Comparison of ENCODE assay signal across 11 cellular contexts in genomic region chr7:151472644-151473380, GRCh38. TPM values are rescaled to one million over a fixed set of nuclear protein-coding genes. Genes with fewer than 3 reads are reported as not detected.
DNase-seq lines count a peak whose midpoint lies in the region; ATAC-seq, FAIRE-seq and TF ChIP-seq lines count a peak whose summit lies in the region.
"Had no signal": no experiment of that assay in that cellular context is flagged by ENCODE, and none has a peak within 500 bp of the region (broad histone marks: within the 10 kb centered on the region; RNA-seq: fewer than 3 reads in every experiment).

No MANE protein-coding gene starts in this region.

- H3K4me1 Mint-ChIP-seq in natural killer cell treated with Interleukin-12 subunit alpha and Interleukin-12 subunit beta and Interleukin-15 and Interleukin-18, amount 100 ng/mL, for 72 hours (ENCODE audit: low read depth in 2 of 2): peaks cover 41 to 47% of the 10 kb centered on the region in 2 donors

- no peaks in the 10 kb centered on the region for H3K9me3 Mint-ChIP-seq in natural killer cell treated with Interleukin-12 subunit alpha and Interleukin-12 subunit beta and Interleukin-15 and Interleukin-18, amount 100 ng/mL, for 72 hours

- H3K4me3 ChIP-seq in esophagus muscularis mucosa: no peak overlapping the region
- H3K4me3 ChIP-seq: SJSA1 had no signal

- peak overlapping the region; percentile 71 for H3K4me3 Mint-ChIP-seq in natural killer cell treated with Interleukin-12 subunit alpha and Interleukin-12 subunit beta and Interleukin-15 and Interleukin-18, amount 100 ng/mL, for 72 hours

- H3K36me3 ChIP-seq in esophagus muscularis mucosa: peaks cover 22 to 60% (median 36%) of the 10 kb centered on the region in 4 donors

- H3K9me3 ChIP-seq in esophagus muscularis mucosa: no peaks in the 10 kb centered on the region
- H3K9me3 ChIP-seq: SJSA1 had no signal

- peak; percentile 37 for DNase-seq in NCI-H2029 (lab: John Stamatoyannopoulos, UW)
- DNase-seq in NCI-H2029 treated with DMSO at 0.1 percent for 48 hours (lab: John Stamatoyannopoulos, UW): no peak
- peak; percentile 65 for DNase-seq in SW480 (ENCODE audit: low spot score)
- no peak for DNase-seq in natural killer cell treated with Interleukin-12 subunit alpha and Interleukin-12 subunit beta and Interleukin-15 and Interleukin-18, amount 100 ng/mL, for 72 hours (ENCODE audit: low spot score)
- DNase-seq in esophagus muscularis mucosa (ENCODE audit: extremely low spot score): no peak
- no peak for DNase-seq in D721Med (ENCODE audit: insufficient read length, low spot score)
- no peak for DNase-seq in NCI-H1436 (lab: John Stamatoyannopoulos, UW)

- no peaks in the 10 kb centered on the region for H3K27me3 Mint-ChIP-seq in natural killer cell treated with Interleukin-12 subunit alpha and Interleukin-12 subunit beta and Interleukin-15 and Interleukin-18, amount 100 ng/mL, for 72 hours

- peaks cover 29 to 61% (median 45%) of the 10 kb centered on the region in 4 donors for H3K4me1 ChIP-seq in esophagus muscularis mucosa
- H3K4me1 ChIP-seq: SJSA1 had no signal

- 84% methylated on average over 17 of the region's 17 CpGs for WGBS in esophagus muscularis mucosa

- no peak for FAIRE-seq in D721Med (lab: Jason Lieb, UNC)

- peak overlapping the region; percentile 12 to 70 for H3K27ac Mint-ChIP-seq in natural killer cell treated with Interleukin-12 subunit alpha and Interleukin-12 subunit beta and Interleukin-15 and Interleukin-18, amount 100 ng/mL, for 72 hours

- intact Hi-C loops in esophagus muscularis mucosa (cut with DNase I): no loop called here

- ATAC-seq in HG02623 (IDR thresholded peaks at IDR 0.05; ENCODE audit: unreplicated experiment): peak; percentile 38
- no peak for ATAC-seq in natural killer cell treated with Interleukin-12 subunit alpha and Interleukin-12 subunit beta and Interleukin-15 and Interleukin-18, amount 100 ng/mL, for 72 hours

- no peak for TF ChIP-seq EP300 in esophagus muscularis mucosa (IDR thresholded peaks at IDR 0.05)

- no peak for TF ChIP-seq POLR2A in esophagus muscularis mucosa (IDR thresholded peaks at IDR 0.05; ENCODE audit: low read depth)

- H3K27ac ChIP-seq in esophagus muscularis mucosa (replicated peaks in 1 of 4): no peak overlapping the region
- H3K27ac ChIP-seq: 22Rv1, SJSA1 had no signal

- TF ChIP-seq CTCF in esophagus muscularis mucosa (IDR thresholded peaks at IDR 0.05) (no peak), D721Med (IDR thresholded peaks at IDR 0.05; ENCODE audit: insufficient read depth, missing control alignments) (no peak)

- no peaks in the 10 kb centered on the region for H3K27me3 ChIP-seq in esophagus muscularis mucosa
- H3K27me3 ChIP-seq: SJSA1 had no signal

- H3K36me3 Mint-ChIP-seq in natural killer cell treated with Interleukin-12 subunit alpha and Interleukin-12 subunit beta and Interleukin-15 and Interleukin-18, amount 100 ng/mL, for 72 hours: peaks cover 23% of the 10 kb centered on the region

RNA-seq across cellular contexts. Expression of gene CRYGN, which starts 32.9 kb away (rescaled TPM):
- total RNA-seq in natural killer cell treated with Interleukin-12 subunit alpha and Interleukin-12 subunit beta and Interleukin-15 and Interleukin-18, amount 100 ng/mL, for 72 hours: not detected
- total RNA-seq in esophagus muscularis mucosa: 1 to 10 TPM in 1 of 4 donors, under 1 TPM in 3; under 0.01 to 1.3 (median 0.25) TPM
- total RNA-seq: cerebellum, SJSA1 had no signal

RNA-seq across cellular contexts. Expression of gene RHEB, which starts 46.9 kb away (rescaled TPM):
- total RNA-seq in natural killer cell treated with Interleukin-12 subunit alpha and Interleukin-12 subunit beta and Interleukin-15 and Interleukin-18, amount 100 ng/mL, for 72 hours: 10 to 100 TPM; 45.4 to 55.8 TPM
- total RNA-seq in esophagus muscularis mucosa: 100 to 1,000 TPM in 3 of 4 donors, 10 to 100 TPM in 1; 98.5 to 187 (median 163) TPM

Comparison
In these comparisons a context has a peak if more than half of its experiments do, and no peak if none do; other contexts are left out.
1. DNase-seq: peak in NCI-H2029 (single experiment) and SW480 (single experiment); none in NCI-H2029 treated with DMSO at 0.1 percent for 48 hours (single experiment), natural killer cell treated with Interleukin-12 subunit alpha and Interleukin-12 subunit beta and Interleukin-15 and Interleukin-18, amount 100 ng/mL, for 72 hours (single experiment), esophagus muscularis mucosa (single experiment), D721Med (single experiment) and NCI-H1436 (single experiment).